In genomic region chr2:120552800-120553471, GRCh38 we compare ENCODE assay signal across 8 cellular contexts.
A peak's percentile ranks its signal among the peaks of the same experiment; 100 is the strongest.
DNase-seq lines count a peak whose midpoint lies in the region; ATAC-seq, FAIRE-seq and TF ChIP-seq lines count a peak whose summit lies in the region.

No MANE protein-coding gene starts in this region.

- H4K5ac ChIP-seq in H1 (ENCODE audit: insufficient read length, low read depth, low read length), result no peak overlapping the region

- BruUV-seq in PC-9 (replicated peaks; lab: Mats Ljungman, UMichigan), result no TSS peak

- no peak overlapping the region for H2BK12ac ChIP-seq in H1 (ENCODE audit: low read depth, low read length)

- no peak overlapping the region for H3K9ac ChIP-seq in H1 (replicated peaks in 1 of 4; ENCODE audit: extremely low read depth in 1 of 4, low read depth in 3 of 4, low read length in 3 of 4)

- no peak overlapping the region for H4K91ac ChIP-seq in H1 (replicated peaks; ENCODE audit: insufficient read length, low read length)

- H3K79me1 ChIP-seq in H1 (ENCODE audit: low read depth, low read length), result no peaks in the 10 kb centered on the region

- H2AK5ac ChIP-seq in H1 (ENCODE audit: low read depth, low read length), result no peak overlapping the region

- no peak overlapping the region for H3K23ac ChIP-seq in H1 (ENCODE audit: insufficient read length)

- H3K9me2 ChIP-seq in PC-9 (ENCODE audit: insufficient read depth), result no peaks in the 10 kb centered on the region

- TF ChIP-seq RAD21 in H1 (IDR thresholded peaks at IDR 0.05 in 1 of 2, conservative IDR thresholded peaks at IDR 0.05 in 1 of 2; ENCODE audit: low read depth in 2 of 2, low read length in 2 of 2), result peak; percentile 68 to 79

- H4K20me1 ChIP-seq in PC-9 (ENCODE audit: insufficient read depth) (no peaks in the 10 kb centered on the region), H1 (replicated peaks in 1 of 2; ENCODE audit: control insufficient read depth in 1 of 2, insufficient read depth in 2 of 2, low read length in 2 of 2) (no peaks in the 10 kb centered on the region)

- H3K27me3 ChIP-seq in PC-9 (ENCODE audit: insufficient read depth, low read depth) (no peaks in the 10 kb centered on the region), H1 (replicated peaks in 1 of 4; ENCODE audit: control insufficient read depth in 3 of 4, extremely low read depth in 1 of 4, insufficient read depth in 3 of 4, low read length in 3 of 4) (peaks cover 4 to 25% (median 19%) of the 10 kb centered on the region in 4 experiments), lower lobe of right lung (ENCODE audit: low read depth) (no peaks in the 10 kb centered on the region), thyroid gland (no peaks in the 10 kb centered on the region)

- FAIRE-seq in H1 (lab: Jason Lieb, UNC), result peak; percentile 95

- no peak overlapping the region for H3K18ac ChIP-seq in H1 (ENCODE audit: extremely low read depth, low read length)

- H3K23me2 ChIP-seq in H1 (ENCODE audit: low read depth, low read length), result peaks cover 2% of the 10 kb centered on the region; the same call in 1 of the 2 replicates

- peaks cover 7 to 11% (median 9%) of the 10 kb centered on the region in 3 donors for H3K27me3 Mint-ChIP-seq in CD14-positive monocyte (ENCODE audit: low read depth in 3 of 3)

- DNase-seq in CD14-positive monocyte (ENCODE audit: low spot score), result no peak
- DNase-seq in PC-9, result peak; percentile 90 to 97
- DNase-seq in H1 (ENCODE audit: low read depth in 1 of 2, low spot score in 2 of 2), result peak; percentile 41 to 91
- peak; percentile 87 for DNase-seq in lower lobe of right lung
- peak; percentile 95 to 96 for DNase-seq in thyroid gland
- no peak for DNase-seq in GDM1 (lab: John Stamatoyannopoulos, UW)
- DNase-seq in activated effector memory CD4-positive, alpha-beta T cell treated with anti-CD3 and anti-CD28 coated beads, Interleukin-2, amount 50 U/mL, for 16 hours, result no peak

- H2BK20ac ChIP-seq in H1 (ENCODE audit: low read length), result no peak overlapping the region

- H2BK5ac ChIP-seq in H1 (ENCODE audit: low read depth, low read length), result no peak overlapping the region

- H2AFZ ChIP-seq in PC-9, result peak overlapping the region; percentile 28; the same call in 1 of the 2 replicates
- H2AFZ ChIP-seq in H1 (ENCODE audit: low read length), result peak overlapping the region; percentile 98

- H3K36me3 ChIP-seq in PC-9 (ENCODE audit: low read depth) (no peaks in the 10 kb centered on the region), H1 (ENCODE audit: control insufficient read depth in 2 of 4, insufficient read depth in 4 of 4, low read length in 3 of 4) (no peaks in the 10 kb centered on the region), lower lobe of right lung (no peaks in the 10 kb centered on the region), thyroid gland (no peaks in the 10 kb centered on the region)

- TF ChIP-seq CTCF in CD14-positive monocyte (IDR thresholded peaks at IDR 0.05) (peak; percentile 20), PC-9 (conservative IDR thresholded peaks at IDR 0.05) (peak; percentile 95), H1 (IDR thresholded peaks at IDR 0.05; ENCODE audit: control extremely low read depth in 1 of 3, insufficient read depth in 1 of 3, low read depth in 1 of 3, low read length in 3 of 3) (peak; percentile 88 to 94 (median 88)), lower lobe of right lung (IDR thresholded peaks at IDR 0.05) (peak; percentile 68), thyroid gland (IDR thresholded peaks at IDR 0.05) (peak; percentile 35 to 81 (median 69))

- intact Hi-C loops in CD14-positive monocyte (cut with micrococcal nuclease), result no loop called here
- intact Hi-C loops in PC-9 (cut with micrococcal nuclease; ENCODE audit: unreplicated experiment), result loop anchor here (1.0 to 5.0 kb wide), 8 partner anchors 28 to 316 kb away; no protein-coding TSS in a partner anchor
- intact Hi-C loops in lower lobe of right lung (cut with DNase I), result no loop called here
- intact Hi-C loops in thyroid gland (cut with DNase I), result no loop called here

- H2BK15ac ChIP-seq in H1 (ENCODE audit: low read length), result no peak overlapping the region

- H3K9me3 ChIP-seq in PC-9 (ENCODE audit: insufficient read depth, low read depth) (no peaks in the 10 kb centered on the region), H1 (ENCODE audit: insufficient read depth in 2 of 2, low read depth in 1 of 2, low read length in 1 of 2) (no peaks in the 10 kb centered on the region), lower lobe of right lung (no peaks in the 10 kb centered on the region), thyroid gland (no peaks in the 10 kb centered on the region)

- H3K14ac ChIP-seq in H1 (ENCODE audit: insufficient read length), result no peak overlapping the region

- no peak overlapping the region for H4K8ac ChIP-seq in H1 (ENCODE audit: extremely low read depth, insufficient read depth, low read length)

- H3K56ac ChIP-seq in H1 (replicated peaks; ENCODE audit: insufficient read length, low read depth, low read length), result no peak overlapping the region

- H3K36me3 Mint-ChIP-seq in CD14-positive monocyte, result no peaks in the 10 kb centered on the region

- H3K27ac ChIP-seq in PC-9 (peak overlapping the region; percentile 38), H1 (ENCODE audit: low read depth, low read length) (no peak overlapping the region), lower lobe of right lung (peak overlapping the region; percentile 31), thyroid gland (peak overlapping the region in 2 of 3 donors; percentile 40 to 70)

- WGBS in H1 (ENCODE audit: extremely low coverage in 1 of 2, insufficient coverage in 1 of 2, insufficient read length in 1 of 2, insufficient replicate concordance in 2 of 2, low coverage in 1 of 2, low lambda C conversion rate in 2 of 2, missing lambda C conversion rate in 1 of 2), 2 experiments, result 8% methylated on average over 23 of the region's 23 CpGs; no CpG with 5 or more reads in 1 of the 2 experiments
- 8 to 12% methylated on average over 14 to 23 of the region's 23 CpGs for WGBS in thyroid gland, 2 donors

- peaks cover 36% of the 10 kb centered on the region for H3K4me1 ChIP-seq in PC-9 (replicated peaks; ENCODE audit: insufficient read depth)
- no peaks in the 10 kb centered on the region; a peak in 1 of 7 replicates for H3K4me1 ChIP-seq in H1 (replicated peaks in 1 of 4; ENCODE audit: control insufficient read depth in 3 of 4, insufficient read depth in 4 of 4, low read length in 3 of 4)
- peaks cover 25% of the 10 kb centered on the region for H3K4me1 ChIP-seq in lower lobe of right lung
- peaks cover 35 to 50% of the 10 kb centered on the region in 2 donors for H3K4me1 ChIP-seq in thyroid gland

- H3K4me2 ChIP-seq in PC-9, result peak overlapping the region; percentile 56
- H3K4me2 ChIP-seq in H1 (ENCODE audit: insufficient read depth in 1 of 2, low read depth in 2 of 2, low read length in 2 of 2), result peak overlapping the region; percentile 41 to 75

- POLR2A ChIA-PET in PC-9 (lab: Charles Lee; ENCODE audit: unreplicated experiment) (interaction anchor here (0.5 to 1.0 kb wide), 4 partner anchors 17 to 522 kb away, joined by 3 to 5 read pairs (median 4); no protein-coding TSS in a partner anchor), H1 (lab: Charles Lee; ENCODE audit: partially characterized antibody) (interaction anchor here (1.1 to 1.3 kb wide), 3 partner anchors 14 to 522 kb away, joined by 3 to 7 read pairs (median 4); no protein-coding TSS in a partner anchor)

- H3K4me3 Mint-ChIP-seq in CD14-positive monocyte, result peak overlapping the region in 1 of 2 donors; percentile 21

- no peak overlapping the region for H3K4ac ChIP-seq in H1 (replicated peaks; ENCODE audit: insufficient read length, low read depth, low read length)

- peaks cover 23% of the 10 kb centered on the region; the same call in 1 of the 2 replicates for H3F3A ChIP-seq in PC-9 (ENCODE audit: insufficient read depth, low read depth)

- no peak overlapping the region for H2BK120ac ChIP-seq in H1 (replicated peaks; ENCODE audit: low read depth, low read length)

- H3K9me3 Mint-ChIP-seq in CD14-positive monocyte, result no peaks in the 10 kb centered on the region

- H3K79me2 ChIP-seq in PC-9 (ENCODE audit: low read depth) (no peaks in the 10 kb centered on the region), H1 (ENCODE audit: control insufficient read depth in 1 of 2, insufficient read depth in 2 of 2, low read length in 2 of 2) (no peaks in the 10 kb centered on the region)

- H3K27ac Mint-ChIP-seq in CD14-positive monocyte, result no peak overlapping the region

- peaks cover 9% of the 10 kb centered on the region for H3K4me1 Mint-ChIP-seq in CD14-positive monocyte

- TF ChIP-seq POLR2A in H1 (IDR thresholded peaks at IDR 0.05; ENCODE audit: control extremely low read depth in 1 of 2, low read depth in 2 of 2, low read length in 2 of 2) (no peak), thyroid gland (IDR thresholded peaks at IDR 0.05) (peak in 1 of 2 donors; percentile 29)

- H3K4me3 ChIP-seq in PC-9 (peak overlapping the region; percentile 5; the same call in 1 of the 2 replicates), H1 (ENCODE audit: extremely low read depth in 1 of 4, insufficient read depth in 2 of 4, low read depth in 3 of 4, low read length in 4 of 4) (peak overlapping the region; percentile 31 to 51 (median 37); a peak in 5 of 8 replicates), lower lobe of right lung (no peak overlapping the region), thyroid gland (replicated peaks in 1 of 3) (no peak overlapping the region)

- CTCF ChIA-PET in PC-9 (lab: Charles Lee) (interaction anchor here (0.5 to 1.5 kb wide), 12 partner anchors 11 to 560 kb away, joined by 3 to 15 read pairs (median 4); no protein-coding TSS in a partner anchor), H1 (lab: Charles Lee; ENCODE audit: partially characterized antibody) (interaction anchor here (0.5 to 5.6 kb wide), 66 partner anchors 9 to 1060 kb away, joined by 3 to 38 read pairs (median 4); no protein-coding TSS in a partner anchor)

- no peak for TF ChIP-seq EP300 in H1 (IDR thresholded peaks at IDR 0.05; ENCODE audit: borderline replicate concordance in 1 of 2, low read depth in 2 of 2, low read length in 2 of 2)

- peak; percentile 62 for ATAC-seq in HG02759 (IDR thresholded peaks at IDR 0.05; ENCODE audit: unreplicated experiment)
- peak; percentile 91 to 95 for ATAC-seq in lower lobe of right lung

TF ChIP-seq in H1, 55 proteins besides CTCF, POLR2A, EP300 and RAD21 (continues in another document):
- TF ChIP-seq KDM4A (IDR thresholded peaks at IDR 0.05; ENCODE audit: low read depth, low read length, severe bottlenecking), result peak; percentile 72

Comparison
In these comparisons a context has a peak if more than half of its experiments do, and no peak if none do; other contexts are left out.
1. DNase-seq: peak in PC-9 (2 of 2), H1 (2 of 2), lower lobe of right lung (single experiment) and thyroid gland (2 of 2); none in CD14-positive monocyte (single experiment), GDM1 (single experiment) and activated effector memory CD4-positive, alpha-beta T cell treated with anti-CD3 and anti-CD28 coated beads, Interleukin-2, amount 50 U/mL, for 16 hours (single experiment).
2. CTCF ChIP-seq: peak in every context shown above with its lines; median percentile 95 in PC-9; 88 in H1; 69 in thyroid gland; 68 in lower lobe of right lung; 20 in CD14-positive monocyte.
3. H3K4me3 ChIP-seq: peak in PC-9 (single experiment) and H1 (4 of 4); none in lower lobe of right lung (single experiment) and thyroid gland (0 of 3).